In genomic region chr1:182795563-182796228, GRCh38 we compare ENCODE assay signal across 1 cellular context.
TF ChIP-seq lines count a peak whose summit lies in the region.

No MANE protein-coding gene starts in this region.

TF ChIP-seq in K562, 482 proteins besides CTCF, POLR2A, EP300 and RAD21 (continued from another document and continues in another):
- TF ChIP-seq, protein P1, sequence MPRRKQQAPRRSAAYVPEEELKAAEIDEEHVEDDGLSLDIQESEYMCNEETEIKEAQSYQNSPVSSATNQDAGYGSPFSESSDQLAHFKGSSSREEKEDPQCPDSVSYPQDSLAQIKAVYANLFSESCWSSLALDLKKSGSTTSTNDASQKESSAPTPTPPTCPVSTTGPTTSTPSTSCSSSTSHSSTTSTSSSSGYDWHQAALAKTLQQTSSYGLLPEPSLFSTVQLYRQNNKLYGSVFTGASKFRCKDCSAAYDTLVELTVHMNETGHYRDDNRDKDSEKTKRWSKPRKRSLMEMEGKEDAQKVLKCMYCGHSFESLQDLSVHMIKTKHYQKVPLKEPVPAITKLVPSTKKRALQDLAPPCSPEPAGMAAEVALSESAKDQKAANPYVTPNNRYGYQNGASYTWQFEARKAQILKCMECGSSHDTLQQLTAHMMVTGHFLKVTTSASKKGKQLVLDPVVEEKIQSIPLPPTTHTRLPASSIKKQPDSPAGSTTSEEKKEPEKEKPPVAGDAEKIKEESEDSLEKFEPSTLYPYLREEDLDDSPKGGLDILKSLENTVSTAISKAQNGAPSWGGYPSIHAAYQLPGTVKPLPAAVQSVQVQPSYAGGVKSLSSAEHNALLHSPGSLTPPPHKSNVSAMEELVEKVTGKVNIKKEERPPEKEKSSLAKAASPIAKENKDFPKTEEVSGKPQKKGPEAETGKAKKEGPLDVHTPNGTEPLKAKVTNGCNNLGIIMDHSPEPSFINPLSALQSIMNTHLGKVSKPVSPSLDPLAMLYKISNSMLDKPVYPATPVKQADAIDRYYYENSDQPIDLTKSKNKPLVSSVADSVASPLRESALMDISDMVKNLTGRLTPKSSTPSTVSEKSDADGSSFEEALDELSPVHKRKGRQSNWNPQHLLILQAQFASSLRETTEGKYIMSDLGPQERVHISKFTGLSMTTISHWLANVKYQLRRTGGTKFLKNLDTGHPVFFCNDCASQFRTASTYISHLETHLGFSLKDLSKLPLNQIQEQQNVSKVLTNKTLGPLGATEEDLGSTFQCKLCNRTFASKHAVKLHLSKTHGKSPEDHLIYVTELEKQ (CRISPR knock-in tag; IDR thresholded peaks at IDR 0.05) = no peak
- TF ChIP-seq ELF4 (CRISPR knock-in tag; IDR thresholded peaks at IDR 0.05) (no peak), EGR1 (conservative IDR thresholded peaks at IDR 0.05) (no peak), ZNF398 (CRISPR knock-in tag; IDR thresholded peaks at IDR 0.05) (no peak), ZNF274 (IDR thresholded peaks at IDR 0.05; ENCODE audit: borderline replicate concordance, low read depth, low read length) (no peak), SMARCA5 (IDR thresholded peaks at IDR 0.05) (no peak), SETDB1 (IDR thresholded peaks at IDR 0.05; ENCODE audit: low read length) (no peak), MCM3 (IDR thresholded peaks at IDR 0.05) (no peak), C11orf30 (IDR thresholded peaks at IDR 0.05; ENCODE audit: low read depth) (peak; percentile 97), NFXL1 (CRISPR knock-in tag; IDR thresholded peaks at IDR 0.05) (no peak; the same call in 1 of the 2 replicates), ZNF24 (IDR thresholded peaks at IDR 0.05) (peak; percentile 81; the same call in 1 of the 2 replicates), NCOA6 (IDR thresholded peaks at IDR 0.05) (no peak), FOXJ3 (CRISPR knock-in tag; IDR thresholded peaks at IDR 0.05) (no peak), BRD4 (IDR thresholded peaks at IDR 0.05) (no peak), LCOR (CRISPR knock-in tag; IDR thresholded peaks at IDR 0.05) (no peak), DLX4 (CRISPR knock-in tag; IDR thresholded peaks at IDR 0.05) (no peak), ZNF239 (CRISPR knock-in tag; IDR thresholded peaks at IDR 0.05) (no peak), PHB (CRISPR knock-in tag; IDR thresholded peaks at IDR 0.05) (no peak), ATF7 (IDR thresholded peaks at IDR 0.05) (peak; percentile 58; the same call in 1 of the 2 replicates), RBM15 (IDR thresholded peaks at IDR 0.05; ENCODE audit: insufficient read depth, low read length) (no peak), ZNF232 (CRISPR knock-in tag; IDR thresholded peaks at IDR 0.05) (no peak), RBM22 (IDR thresholded peaks at IDR 0.05; ENCODE audit: low read depth, low read length, poor library complexity, severe bottlenecking) (no peak), THRA (IDR thresholded peaks at IDR 0.05) (no peak), GATAD2A (IDR thresholded peaks at IDR 0.05) (0 out of 2 replicates have a peak, but pooled peaks have one; percentile 54), PML (IDR thresholded peaks at IDR 0.05; ENCODE audit: low read length) (peak; percentile 26; the same call in 1 of the 2 replicates), ZC3H8 (IDR thresholded peaks at IDR 0.05) (no peak), ETV5 (CRISPR knock-in tag; IDR thresholded peaks at IDR 0.05; ENCODE audit: low read depth) (no peak), ZNF3 (CRISPR knock-in tag; IDR thresholded peaks at IDR 0.05) (no peak), DACH1 (IDR thresholded peaks at IDR 0.05; ENCODE audit: partially characterized antibody) (peak; percentile 95), SRF (CRISPR knock-in tag; IDR thresholded peaks at IDR 0.05) (no peak), NELFE (IDR thresholded peaks at IDR 0.05; ENCODE audit: insufficient read depth, insufficient read length) (no peak), SMC3 (conservative IDR thresholded peaks at IDR 0.05; ENCODE audit: insufficient read depth, low read depth, low read length) (no peak), NFIC (IDR thresholded peaks at IDR 0.05) (no peak), ZNF518B (CRISPR knock-in tag; IDR thresholded peaks at IDR 0.05) (no peak), TEAD2 (tag; IDR thresholded peaks at IDR 0.05) (no peak), MIER1 (IDR thresholded peaks at IDR 0.05; ENCODE audit: low read depth) (no peak), TFAM (CRISPR knock-in tag; conservative IDR thresholded peaks at IDR 0.05) (no peak), PTRF (tag; IDR thresholded peaks at IDR 0.05) (no peak), HOXB6 (CRISPR knock-in tag; IDR thresholded peaks at IDR 0.05; ENCODE audit: borderline replicate concordance) (no peak), HSF4 (CRISPR knock-in tag; IDR thresholded peaks at IDR 0.05; ENCODE audit: borderline replicate concordance) (no peak)
- TF ChIP-seq, protein P2, sequence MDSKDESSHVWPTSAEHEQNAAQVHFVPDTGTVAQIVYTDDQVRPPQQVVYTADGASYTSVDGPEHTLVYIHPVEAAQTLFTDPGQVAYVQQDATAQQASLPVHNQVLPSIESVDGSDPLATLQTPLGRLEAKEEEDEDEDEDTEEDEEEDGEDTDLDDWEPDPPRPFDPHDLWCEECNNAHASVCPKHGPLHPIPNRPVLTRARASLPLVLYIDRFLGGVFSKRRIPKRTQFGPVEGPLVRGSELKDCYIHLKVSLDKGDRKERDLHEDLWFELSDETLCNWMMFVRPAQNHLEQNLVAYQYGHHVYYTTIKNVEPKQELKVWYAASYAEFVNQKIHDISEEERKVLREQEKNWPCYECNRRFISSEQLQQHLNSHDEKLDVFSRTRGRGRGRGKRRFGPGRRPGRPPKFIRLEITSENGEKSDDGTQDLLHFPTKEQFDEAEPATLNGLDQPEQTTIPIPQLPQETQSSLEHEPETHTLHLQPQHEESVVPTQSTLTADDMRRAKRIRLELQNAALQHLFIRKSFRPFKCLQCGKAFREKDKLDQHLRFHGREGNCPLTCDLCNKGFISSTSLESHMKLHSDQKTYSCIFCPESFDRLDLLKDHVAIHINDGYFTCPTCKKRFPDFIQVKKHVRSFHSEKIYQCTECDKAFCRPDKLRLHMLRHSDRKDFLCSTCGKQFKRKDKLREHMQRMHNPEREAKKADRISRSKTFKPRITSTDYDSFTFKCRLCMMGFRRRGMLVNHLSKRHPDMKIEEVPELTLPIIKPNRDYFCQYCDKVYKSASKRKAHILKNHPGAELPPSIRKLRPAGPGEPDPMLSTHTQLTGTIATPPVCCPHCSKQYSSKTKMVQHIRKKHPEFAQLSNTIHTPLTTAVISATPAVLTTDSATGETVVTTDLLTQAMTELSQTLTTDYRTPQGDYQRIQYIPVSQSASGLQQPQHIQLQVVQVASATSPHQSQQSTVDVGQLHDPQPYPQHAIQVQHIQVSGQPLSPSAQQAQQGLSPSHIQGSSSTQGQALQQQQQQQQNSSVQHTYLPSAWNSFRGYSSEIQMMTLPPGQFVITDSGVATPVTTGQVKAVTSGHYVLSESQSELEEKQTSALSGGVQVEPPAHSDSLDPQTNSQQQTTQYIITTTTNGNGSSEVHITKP (IDR thresholded peaks at IDR 0.05; ENCODE audit: partially characterized antibody) = no peak
- TF ChIP-seq, protein P3, sequence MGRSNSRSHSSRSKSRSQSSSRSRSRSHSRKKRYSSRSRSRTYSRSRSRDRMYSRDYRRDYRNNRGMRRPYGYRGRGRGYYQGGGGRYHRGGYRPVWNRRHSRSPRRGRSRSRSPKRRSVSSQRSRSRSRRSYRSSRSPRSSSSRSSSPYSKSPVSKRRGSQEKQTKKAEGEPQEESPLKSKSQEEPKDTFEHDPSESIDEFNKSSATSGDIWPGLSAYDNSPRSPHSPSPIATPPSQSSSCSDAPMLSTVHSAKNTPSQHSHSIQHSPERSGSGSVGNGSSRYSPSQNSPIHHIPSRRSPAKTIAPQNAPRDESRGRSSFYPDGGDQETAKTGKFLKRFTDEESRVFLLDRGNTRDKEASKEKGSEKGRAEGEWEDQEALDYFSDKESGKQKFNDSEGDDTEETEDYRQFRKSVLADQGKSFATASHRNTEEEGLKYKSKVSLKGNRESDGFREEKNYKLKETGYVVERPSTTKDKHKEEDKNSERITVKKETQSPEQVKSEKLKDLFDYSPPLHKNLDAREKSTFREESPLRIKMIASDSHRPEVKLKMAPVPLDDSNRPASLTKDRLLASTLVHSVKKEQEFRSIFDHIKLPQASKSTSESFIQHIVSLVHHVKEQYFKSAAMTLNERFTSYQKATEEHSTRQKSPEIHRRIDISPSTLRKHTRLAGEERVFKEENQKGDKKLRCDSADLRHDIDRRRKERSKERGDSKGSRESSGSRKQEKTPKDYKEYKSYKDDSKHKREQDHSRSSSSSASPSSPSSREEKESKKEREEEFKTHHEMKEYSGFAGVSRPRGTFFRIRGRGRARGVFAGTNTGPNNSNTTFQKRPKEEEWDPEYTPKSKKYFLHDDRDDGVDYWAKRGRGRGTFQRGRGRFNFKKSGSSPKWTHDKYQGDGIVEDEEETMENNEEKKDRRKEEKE (IDR thresholded peaks at IDR 0.05; ENCODE audit: borderline replicate concordance in 1 of 2, control insufficient read depth in 1 of 2, low read depth in 2 of 2, low read length in 1 of 2) = no peak
- TF ChIP-seq, protein P4, sequence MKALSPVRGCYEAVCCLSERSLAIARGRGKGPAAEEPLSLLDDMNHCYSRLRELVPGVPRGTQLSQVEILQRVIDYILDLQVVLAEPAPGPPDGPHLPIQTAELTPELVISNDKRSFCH (CRISPR knock-in tag; IDR thresholded peaks at IDR 0.05) = no peak
- TF ChIP-seq, protein P4 (tag; IDR thresholded peaks at IDR 0.05) = no peak
- TF ChIP-seq, protein P5, sequence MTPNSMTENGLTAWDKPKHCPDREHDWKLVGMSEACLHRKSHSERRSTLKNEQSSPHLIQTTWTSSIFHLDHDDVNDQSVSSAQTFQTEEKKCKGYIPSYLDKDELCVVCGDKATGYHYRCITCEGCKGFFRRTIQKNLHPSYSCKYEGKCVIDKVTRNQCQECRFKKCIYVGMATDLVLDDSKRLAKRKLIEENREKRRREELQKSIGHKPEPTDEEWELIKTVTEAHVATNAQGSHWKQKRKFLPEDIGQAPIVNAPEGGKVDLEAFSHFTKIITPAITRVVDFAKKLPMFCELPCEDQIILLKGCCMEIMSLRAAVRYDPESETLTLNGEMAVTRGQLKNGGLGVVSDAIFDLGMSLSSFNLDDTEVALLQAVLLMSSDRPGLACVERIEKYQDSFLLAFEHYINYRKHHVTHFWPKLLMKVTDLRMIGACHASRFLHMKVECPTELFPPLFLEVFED (CRISPR knock-in tag; conservative IDR thresholded peaks at IDR 0.05) = no peak
- TF ChIP-seq, protein P6, sequence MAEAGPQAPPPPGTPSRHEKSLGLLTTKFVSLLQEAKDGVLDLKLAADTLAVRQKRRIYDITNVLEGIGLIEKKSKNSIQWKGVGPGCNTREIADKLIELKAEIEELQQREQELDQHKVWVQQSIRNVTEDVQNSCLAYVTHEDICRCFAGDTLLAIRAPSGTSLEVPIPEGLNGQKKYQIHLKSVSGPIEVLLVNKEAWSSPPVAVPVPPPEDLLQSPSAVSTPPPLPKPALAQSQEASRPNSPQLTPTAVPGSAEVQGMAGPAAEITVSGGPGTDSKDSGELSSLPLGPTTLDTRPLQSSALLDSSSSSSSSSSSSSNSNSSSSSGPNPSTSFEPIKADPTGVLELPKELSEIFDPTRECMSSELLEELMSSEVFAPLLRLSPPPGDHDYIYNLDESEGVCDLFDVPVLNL (CRISPR knock-in tag; IDR thresholded peaks at IDR 0.05; ENCODE audit: low read depth) = no peak
